ENCODE assay signal across 13 cellular contexts in genomic region chr10:20948723-20949327, GRCh38. TPM values are rescaled to one million over a fixed set of nuclear protein-coding genes. Genes with fewer than 3 reads are reported as not detected.
A peak's percentile ranks its signal among the peaks of the same experiment; 100 is the strongest.
DNase-seq lines count a peak whose midpoint lies in the region; ATAC-seq and TF ChIP-seq lines count a peak whose summit lies in the region.
"Had no signal": no experiment of that assay in that cellular context is flagged by ENCODE, and none has a peak within 500 bp of the region (broad histone marks: within the 10 kb centered on the region; RNA-seq: fewer than 3 reads in every experiment).

No MANE protein-coding gene starts in this region.

- no peaks in the 10 kb centered on the region for H3K27me3 Mint-ChIP-seq in WTC11 (ENCODE audit: low read depth)

- TF ChIP-seq CTCF in WTC11 (IDR thresholded peaks at IDR 0.05) = no peak

- POLR2A ChIA-PET in WTC11 (lab: Charles Lee) = no interaction called here

- H3K27ac Mint-ChIP-seq in WTC11 = peak overlapping the region; percentile 91
- H3K27ac Mint-ChIP-seq: T-helper 1 cell treated with Interleukin-12 subunit alpha and Interleukin-12 subunit beta and Interleukin-4 antibody, amounts not matched to agents 30 μg/mL and 1 μg/mL, for 36 hours had no signal

- H3K4me1 Mint-ChIP-seq in WTC11 = peaks cover 41% of the 10 kb centered on the region

- H3K4me3 Mint-ChIP-seq in WTC11 = no peak overlapping the region
- H3K4me3 Mint-ChIP-seq: T-helper 1 cell treated with Interleukin-12 subunit alpha and Interleukin-12 subunit beta and Interleukin-4 antibody, amounts not matched to agents 30 μg/mL and 1 μg/mL, for 36 hours had no signal

- CTCF ChIA-PET in WTC11 (lab: Charles Lee) = no interaction called here

- H3K9me3 Mint-ChIP-seq in WTC11 = peaks cover 1% of the 10 kb centered on the region; the same call in 1 of the 2 replicates
- H3K9me3 Mint-ChIP-seq: T-helper 1 cell treated with Interleukin-12 subunit alpha and Interleukin-12 subunit beta and Interleukin-4 antibody, amounts not matched to agents 30 μg/mL and 1 μg/mL, for 36 hours had no signal

- ATAC-seq in GM18517 (IDR thresholded peaks at IDR 0.05; ENCODE audit: unreplicated experiment) (peak; percentile 85), GM21515 (IDR thresholded peaks at IDR 0.05; ENCODE audit: unreplicated experiment) (peak; percentile 72), HG03135 (IDR thresholded peaks at IDR 0.05; ENCODE audit: unreplicated experiment) (peak; percentile 90), WTC11 (no peak; the same call in 1 of the 2 replicates)

- DNase-seq in WTC11 (ENCODE audit: low spot score) (no peak), GM03348 (ENCODE audit: low spot score) (no peak), NCI-H2081 treated with DMSO at 0.1 percent for 48 hours (lab: John Stamatoyannopoulos, UW) (no peak), HuH-7.5 (ENCODE audit: low spot score) (no peak)
- no peak for DNase-seq in stimulated activated CD4-positive, alpha-beta T cell treated with anti-CD3 and anti-CD28 coated beads, Interleukin-4, amount 100 ng/mL, for 4 hours
- DNase-seq: BE2C; NCI-H1048; NK-92 treated with Interleukin-12 subunit alpha and Interleukin-12 subunit beta, amount 100 ng/mL, for 24 hours; uterus had no signal

- peaks cover 7% of the 10 kb centered on the region; the same call in 1 of the 2 replicates for H3K36me3 Mint-ChIP-seq in WTC11

TF ChIP-seq in WTC11, 78 proteins besides CTCF, POLR2A, EP300 and RAD21 (continues in another document):
- no peak for TF ChIP-seq NFE2L1 (CRISPR knock-in tag; IDR thresholded peaks at IDR 0.05)
- no peak for TF ChIP-seq NR1H2 (CRISPR knock-in tag; IDR thresholded peaks at IDR 0.05)
- no peak for TF ChIP-seq MXD4 (CRISPR knock-in tag; IDR thresholded peaks at IDR 0.05; ENCODE audit: borderline replicate concordance)
- no peak for TF ChIP-seq ZNF532 (CRISPR knock-in tag; IDR thresholded peaks at IDR 0.05; ENCODE audit: borderline replicate concordance)
- TF ChIP-seq CREM (CRISPR knock-in tag; IDR thresholded peaks at IDR 0.05) = no peak
- no peak for TF ChIP-seq ZNF671 (CRISPR knock-in tag; IDR thresholded peaks at IDR 0.05)
- no peak for TF ChIP-seq RELA (CRISPR knock-in tag; IDR thresholded peaks at IDR 0.05; ENCODE audit: borderline replicate concordance)
- no peak for TF ChIP-seq SMAD3 (CRISPR knock-in tag; IDR thresholded peaks at IDR 0.05; ENCODE audit: borderline replicate concordance)
- TF ChIP-seq EMX1 (CRISPR knock-in tag; IDR thresholded peaks at IDR 0.05) = no peak
- no peak for TF ChIP-seq NR2C2 (CRISPR knock-in tag; IDR thresholded peaks at IDR 0.05)
- no peak for TF ChIP-seq ZNF219 (CRISPR knock-in tag; IDR thresholded peaks at IDR 0.05; ENCODE audit: borderline replicate concordance)
- TF ChIP-seq AR (CRISPR knock-in tag; IDR thresholded peaks at IDR 0.05) = no peak
- no peak for TF ChIP-seq FOXJ3 (CRISPR knock-in tag; IDR thresholded peaks at IDR 0.05; ENCODE audit: borderline replicate concordance)
- no peak for TF ChIP-seq PRDM15 (CRISPR knock-in tag; IDR thresholded peaks at IDR 0.05)
- TF ChIP-seq ZSCAN18 (CRISPR knock-in tag; IDR thresholded peaks at IDR 0.05) = no peak
- TF ChIP-seq ZNF396 (CRISPR knock-in tag; IDR thresholded peaks at IDR 0.05; ENCODE audit: borderline replicate concordance) = no peak

RNA-seq across cellular contexts. Expression of gene NEBL, which starts 51.7 kb away (rescaled TPM):
- 8.9 to 10.5 TPM (median 9.7 TPM) in 3 replicates for total RNA-seq in WTC11 (2021)
